15 cellular contexts compared by ENCODE assay signal in the genomic region with DNA sequence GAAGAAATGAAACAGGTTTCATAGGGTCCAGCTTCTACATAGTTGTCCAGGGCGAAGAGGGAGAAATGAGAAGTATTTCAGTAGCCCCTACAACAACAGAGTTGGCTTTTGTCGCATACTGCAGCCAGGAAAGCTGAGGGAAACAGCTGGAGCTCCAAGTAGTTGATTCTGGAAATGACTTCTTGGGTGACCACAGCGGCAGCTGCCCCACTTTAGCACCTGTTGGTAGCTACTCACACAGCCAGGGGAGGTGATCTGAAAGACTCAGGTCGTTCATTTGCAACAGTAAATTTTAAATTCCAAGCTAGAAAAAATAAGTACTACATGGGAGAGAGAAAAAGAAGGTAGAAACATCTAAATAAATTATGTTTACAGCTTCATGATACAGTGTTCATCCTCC. TPM values are rescaled to one million over a fixed set of nuclear protein-coding genes. Genes with fewer than 3 reads are reported as not detected.
DNase-seq lines count a peak whose midpoint lies in the region; ATAC-seq and TF ChIP-seq lines count a peak whose summit lies in the region.
"Had no signal": no experiment of that assay in that cellular context is flagged by ENCODE, and none has a peak within 500 bp of the region (broad histone marks: within the 10 kb centered on the region; RNA-seq: fewer than 3 reads in every experiment).

No MANE protein-coding gene starts in this region.

- CTCF ChIA-PET in CD4-positive, alpha-beta T cell (lab: Charles Lee): no interaction called here
- CTCF ChIA-PET in PC-3 (lab: Charles Lee): no interaction called here

- peaks cover 9% of the 10 kb centered on the region for H3K36me3 ChIP-seq in PC-3 (ENCODE audit: low read depth, low read length)
- H3K36me3 ChIP-seq: BE2C had no signal

- no peak overlapping the region for H3K27ac ChIP-seq in CD4-positive, alpha-beta T cell (ENCODE audit: low read depth, low read length)
- no peak overlapping the region for H3K27ac ChIP-seq in PC-3 (ENCODE audit: low read length)
- H3K27ac ChIP-seq: GM23248, SJSA1 had no signal

- ATAC-seq in CD4-positive, alpha-beta T cell (ENCODE audit: poor library complexity): no peak
- ATAC-seq in natural killer cell treated with Interleukin-12 subunit alpha and Interleukin-12 subunit beta and Interleukin-15 and Interleukin-18, amount 100 ng/mL, for 72 hours: no peak
- ATAC-seq in PC-3 (no peak), HG02885 (IDR thresholded peaks at IDR 0.05; ENCODE audit: poor library complexity, unreplicated experiment) (no peak)
- ATAC-seq: left lung had no signal

- H3K36me3 Mint-ChIP-seq in CD4-positive, alpha-beta T cell (ENCODE audit: low read depth): peaks cover 34% of the 10 kb centered on the region
- no peaks in the 10 kb centered on the region for H3K36me3 Mint-ChIP-seq in IgD-negative memory B cell
- H3K36me3 Mint-ChIP-seq in activated naive CD8-positive, alpha-beta T cell: peaks cover 2% of the 10 kb centered on the region
- H3K36me3 Mint-ChIP-seq in natural killer cell treated with Interleukin-12 subunit alpha and Interleukin-12 subunit beta and Interleukin-15 and Interleukin-18, amount 100 ng/mL, for 72 hours: peaks cover 15% of the 10 kb centered on the region

- no peaks in the 10 kb centered on the region for H3K27me3 ChIP-seq in CD4-positive, alpha-beta T cell (ENCODE audit: control insufficient read depth, insufficient read depth, low read length)
- no peaks in the 10 kb centered on the region for H3K27me3 ChIP-seq in PC-3 (ENCODE audit: low read length)
- H3K27me3 ChIP-seq: BE2C, left lung, SJSA1 had no signal

- no peak for TF ChIP-seq CTCF in CD4-positive, alpha-beta T cell (IDR thresholded peaks at IDR 0.05)
- TF ChIP-seq CTCF in PC-3 (conservative IDR thresholded peaks at IDR 0.05; ENCODE audit: low read depth, low read length): no peak

- H3K9me3 Mint-ChIP-seq in CD4-positive, alpha-beta T cell: no peaks in the 10 kb centered on the region
- no peaks in the 10 kb centered on the region for H3K9me3 Mint-ChIP-seq in IgD-negative memory B cell
- H3K9me3 Mint-ChIP-seq in activated naive CD8-positive, alpha-beta T cell (ENCODE audit: low read depth): no peaks in the 10 kb centered on the region
- H3K9me3 Mint-ChIP-seq in natural killer cell treated with Interleukin-12 subunit alpha and Interleukin-12 subunit beta and Interleukin-15 and Interleukin-18, amount 100 ng/mL, for 72 hours: no peaks in the 10 kb centered on the region

- peaks cover 54% of the 10 kb centered on the region for H3K4me1 Mint-ChIP-seq in CD4-positive, alpha-beta T cell (ENCODE audit: low read depth)
- peaks cover 44 to 54% (median 49%) of the 10 kb centered on the region in 3 donors for H3K4me1 Mint-ChIP-seq in IgD-negative memory B cell
- peaks cover 65% of the 10 kb centered on the region for H3K4me1 Mint-ChIP-seq in activated naive CD8-positive, alpha-beta T cell (ENCODE audit: low read depth)
- H3K4me1 Mint-ChIP-seq in natural killer cell treated with Interleukin-12 subunit alpha and Interleukin-12 subunit beta and Interleukin-15 and Interleukin-18, amount 100 ng/mL, for 72 hours (ENCODE audit: low read depth in 2 of 2): peaks cover 52% of the 10 kb centered on the region in 2 donors

- H3K4me3 ChIP-seq in PC-3 (ENCODE audit: low read length): no peak overlapping the region
- H3K4me3 ChIP-seq: GM23248, SJSA1 had no signal

- no peaks in the 10 kb centered on the region for H3K9me2 ChIP-seq in PC-3 (replicated peaks; ENCODE audit: low read length)

- H3K27ac Mint-ChIP-seq in CD4-positive, alpha-beta T cell: peak overlapping the region; percentile 94
- peak overlapping the region in 2 of 3 donors; percentile 73 to 95 for H3K27ac Mint-ChIP-seq in IgD-negative memory B cell
- peak overlapping the region; percentile 98 for H3K27ac Mint-ChIP-seq in activated naive CD8-positive, alpha-beta T cell
- peak overlapping the region; percentile 92 for H3K27ac Mint-ChIP-seq in natural killer cell treated with Interleukin-12 subunit alpha and Interleukin-12 subunit beta and Interleukin-15 and Interleukin-18, amount 100 ng/mL, for 72 hours

- H3F3A ChIP-seq in PC-3 (ENCODE audit: low read length, unreplicated experiment): no peaks in the 10 kb centered on the region

- H3K4me2 ChIP-seq in PC-3 (ENCODE audit: low read length): no peak overlapping the region

- H3K4me3 Mint-ChIP-seq in CD4-positive, alpha-beta T cell: peak overlapping the region; percentile 99
- H3K4me3 Mint-ChIP-seq in IgD-negative memory B cell: peak overlapping the region; percentile 12 to 99 (median 98)
- peak overlapping the region; percentile 98 for H3K4me3 Mint-ChIP-seq in activated naive CD8-positive, alpha-beta T cell
- H3K4me3 Mint-ChIP-seq in natural killer cell treated with Interleukin-12 subunit alpha and Interleukin-12 subunit beta and Interleukin-15 and Interleukin-18, amount 100 ng/mL, for 72 hours: peak overlapping the region; percentile 94

- H3K4me1 ChIP-seq in PC-3 (ENCODE audit: insufficient read depth, low read length): peaks cover 28% of the 10 kb centered on the region
- H3K4me1 ChIP-seq: BE2C had no signal

- H3K9me3 ChIP-seq in CD4-positive, alpha-beta T cell (ENCODE audit: control insufficient read depth, low read length): no peaks in the 10 kb centered on the region
- H3K9me3 ChIP-seq in PC-3 (ENCODE audit: low read length): no peaks in the 10 kb centered on the region
- H3K9me3 ChIP-seq: BE2C, left lung, SJSA1 had no signal

- no TSS peak for BruUV-seq in PC-3 (replicated peaks; lab: Mats Ljungman, UMichigan)

- no peak overlapping the region for H3K9ac ChIP-seq in PC-3 (ENCODE audit: low read length)
- H3K9ac ChIP-seq: GM23248 had no signal

- intact Hi-C loops in CD4-positive, alpha-beta T cell (cut with DNase I, micrococcal nuclease): loop anchor here (5.0 to 10.0 kb wide), 4 partner anchors 236 to 551 kb away; partner anchors contain the start of genes COG2 (in 1 of the 2), EXOC8 (in 1 of the 2), SPRTN (in 1 of the 2) and TSNAX (in 1 of the 2)
- intact Hi-C loops in PC-3 (cut with micrococcal nuclease): loop anchor here (10.0 kb wide), 1 partner anchor 358 kb away; the partner anchor contains the start of genes EXOC8 and SPRTN

- no peak overlapping the region for H2AFZ ChIP-seq in PC-3 (ENCODE audit: low read length)
- H2AFZ ChIP-seq: GM23248 had no signal

- POLR2A ChIA-PET in CD4-positive, alpha-beta T cell (lab: Charles Lee): interaction anchor here (0.9 to 4.1 kb wide), 3 partner anchors 8 to 64 kb away, joined by 3 to 28 read pairs (median 4); partner anchors contain the start of gene FAM89A
- POLR2A ChIA-PET in PC-3 (lab: Charles Lee; ENCODE audit: unreplicated experiment): no interaction called here

- peaks cover 57% of the 10 kb centered on the region for H3K79me2 ChIP-seq in PC-3 (ENCODE audit: low read length)

- H4K20me1 ChIP-seq in PC-3 (ENCODE audit: low read length): no peaks in the 10 kb centered on the region

- DNase-seq in CD4-positive, alpha-beta T cell: no peak
- DNase-seq in natural killer cell treated with Interleukin-12 subunit alpha and Interleukin-12 subunit beta and Interleukin-15 and Interleukin-18, amount 100 ng/mL, for 72 hours (ENCODE audit: low spot score): no peak
- DNase-seq in EL: no peak
- no peak for DNase-seq in PC-3
- DNase-seq: amniotic stem cell, BE2C, foreskin fibroblast, GM23248, left lung, NCI-H1436 treated with DMSO at 0.1 percent for 48 hours, NCI-H446 had no signal

- no peaks in the 10 kb centered on the region for H3K27me3 Mint-ChIP-seq in CD4-positive, alpha-beta T cell
- H3K27me3 Mint-ChIP-seq in IgD-negative memory B cell: no peaks in the 10 kb centered on the region
- no peaks in the 10 kb centered on the region for H3K27me3 Mint-ChIP-seq in activated naive CD8-positive, alpha-beta T cell
- no peaks in the 10 kb centered on the region for H3K27me3 Mint-ChIP-seq in natural killer cell treated with Interleukin-12 subunit alpha and Interleukin-12 subunit beta and Interleukin-15 and Interleukin-18, amount 100 ng/mL, for 72 hours

RNA-seq across cellular contexts. Expression of gene TTC13, which starts 2.3 kb away (rescaled TPM):
- total RNA-seq in CD4-positive, alpha-beta T cell: 10 to 100 TPM; 24.9 to 25.0 TPM
- polyA plus RNA-seq in IgD-negative memory B cell: 12.8 TPM
- total RNA-seq in natural killer cell treated with Interleukin-12 subunit alpha and Interleukin-12 subunit beta and Interleukin-15 and Interleukin-18, amount 100 ng/mL, for 72 hours: 10 to 100 TPM; 29.9 to 41.6 TPM
- total RNA-seq in PC-3 (2014; rRNA removed): 17.0 and 20.2 TPM in 2 replicates

RNA-seq across cellular contexts. Expression of gene ARV1, which starts 2.5 kb away (rescaled TPM):
- 1 to 10 TPM; 1.5 to 1.8 TPM for total RNA-seq in CD4-positive, alpha-beta T cell
- polyA plus RNA-seq in IgD-negative memory B cell: 29.2 TPM
- total RNA-seq in natural killer cell treated with Interleukin-12 subunit alpha and Interleukin-12 subunit beta and Interleukin-15 and Interleukin-18, amount 100 ng/mL, for 72 hours: 10 to 100 TPM; 12.2 to 15.6 TPM
- 29.4 and 30.6 TPM in 2 replicates for total RNA-seq in PC-3 (2014; rRNA removed)

Comparison
In these comparisons a context has a peak if more than half of its experiments do, and no peak if none do; other contexts are left out.
1. RNA of gene ARV1, which starts 2.5 kb away (total RNA-seq): 29.4 to 30.6 TPM in PC-3 and 12.2 to 15.6 TPM in natural killer cell treated with Interleukin-12 subunit alpha and Interleukin-12 subunit beta and Interleukin-15 and Interleukin-18, amount 100 ng/mL, for 72 hours; 1.5 to 1.8 TPM in CD4-positive, alpha-beta T cell; every median in the first group is over 4 times any median in the second.
2. Peak in every context shown above with its lines, with median percentiles within 50 percentile points of each other: H3K27ac Mint-ChIP-seq and H3K4me3 Mint-ChIP-seq.